In the genomic region with DNA sequence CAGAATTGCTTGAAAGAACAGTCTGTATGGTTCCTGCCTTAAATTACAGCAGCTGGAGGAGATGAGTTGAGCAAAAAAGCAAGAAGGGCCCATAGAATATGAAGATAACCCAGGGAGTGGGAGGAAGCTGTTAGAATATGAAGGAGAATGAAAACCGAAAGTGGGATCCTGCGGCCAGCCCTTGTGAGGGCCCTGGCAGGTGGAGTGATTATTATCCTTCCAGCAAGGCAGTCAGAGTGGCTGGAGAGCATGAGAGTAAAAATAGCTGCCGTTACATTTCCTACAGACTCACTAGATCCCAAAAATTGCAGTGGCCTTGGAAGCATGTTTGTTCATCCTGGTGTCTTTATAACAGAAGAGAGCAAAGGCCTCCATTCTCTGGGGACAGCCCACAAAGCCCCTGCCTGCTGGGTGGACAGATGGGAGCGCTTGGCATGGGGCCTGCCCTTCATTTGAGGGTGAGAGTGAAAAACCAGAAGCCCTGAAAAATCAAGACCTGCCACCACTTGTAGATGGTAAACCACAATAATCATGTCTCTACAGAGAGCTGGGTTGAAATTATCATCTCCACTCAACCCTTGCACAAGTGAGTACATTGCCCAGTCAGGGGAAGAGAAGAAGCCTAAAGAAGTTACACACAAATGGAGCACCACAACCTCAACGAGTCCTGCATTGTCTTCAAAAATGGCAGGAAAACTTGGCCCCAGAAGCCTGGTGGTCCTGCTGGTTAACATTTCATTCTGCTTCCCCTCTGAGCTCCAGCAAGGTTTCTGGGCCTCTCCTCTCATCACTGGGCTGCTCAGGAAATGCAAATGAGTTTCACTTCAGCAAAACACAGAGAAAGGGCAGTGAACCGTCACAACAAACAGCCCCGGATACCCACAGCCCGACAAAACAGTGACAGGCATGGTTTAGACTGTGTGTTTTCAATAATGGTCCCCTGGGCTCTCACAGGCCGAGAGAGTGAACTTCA, we compare ENCODE assay signal across 9 cellular contexts. TPM values are rescaled to one million over a fixed set of nuclear protein-coding genes. Genes with fewer than 3 reads are reported as not detected.
DNase-seq lines count a peak whose midpoint lies in the region; ATAC-seq and TF ChIP-seq lines count a peak whose summit lies in the region.
"Had no signal": no experiment of that assay in that cellular context is flagged by ENCODE, and none has a peak within 500 bp of the region (broad histone marks: within the 10 kb centered on the region; RNA-seq: fewer than 3 reads in every experiment).

No MANE protein-coding gene starts in this region.

- POLR2A ChIA-PET in activated CD4-positive, alpha-beta T cell treated with anti-CD3 and anti-CD28 coated beads for 36 hours (lab: Charles Lee): no interaction called here
- POLR2A ChIA-PET in naive thymus-derived CD4-positive, alpha-beta T cell (lab: Charles Lee): interaction anchor here (0.6 to 2.7 kb wide), 6 partner anchors 12 to 166 kb away, joined by 3 to 17 read pairs (median 6); a partner anchor contains a TSS
- POLR2A ChIA-PET in SK-N-SH (lab: Yijun Ruan, JAX): no interaction called here

- H3K36me3 Mint-ChIP-seq in activated CD4-positive, alpha-beta T cell treated with anti-CD3 and anti-CD28 coated beads for 36 hours (ENCODE audit: low read depth): peaks cover 14% of the 10 kb centered on the region
- H3K36me3 Mint-ChIP-seq in naive thymus-derived CD4-positive, alpha-beta T cell: peaks cover 0 to 26% (median 5%) of the 10 kb centered on the region in 5 donors

- peaks cover 38% of the 10 kb centered on the region for H3K4me1 Mint-ChIP-seq in activated CD4-positive, alpha-beta T cell treated with anti-CD3 and anti-CD28 coated beads for 36 hours
- H3K4me1 Mint-ChIP-seq in naive thymus-derived CD4-positive, alpha-beta T cell: peaks cover 6 to 41% (median 28%) of the 10 kb centered on the region in 7 donors

- WGBS in SK-N-SH (ENCODE audit: low lambda C conversion rate): 81% methylated on average over 9 of the region's 9 CpGs

- no peaks in the 10 kb centered on the region for H4K20me1 ChIP-seq in SK-N-SH (ENCODE audit: insufficient read depth)

- peak overlapping the region; percentile 91 for H3K27ac Mint-ChIP-seq in activated CD4-positive, alpha-beta T cell treated with anti-CD3 and anti-CD28 coated beads for 36 hours
- H3K27ac Mint-ChIP-seq in naive thymus-derived CD4-positive, alpha-beta T cell: peak overlapping the region in 8 of 9 donors; percentile 19 to 90 (median 76)

- peak overlapping the region; percentile 16 for H3K4me3 Mint-ChIP-seq in activated CD4-positive, alpha-beta T cell treated with anti-CD3 and anti-CD28 coated beads for 36 hours
- peak overlapping the region in 7 of 10 donors; percentile 35 to 75 (median 58) for H3K4me3 Mint-ChIP-seq in naive thymus-derived CD4-positive, alpha-beta T cell

- H3K27me3 ChIP-seq in naive thymus-derived CD4-positive, alpha-beta T cell (ENCODE audit: control insufficient read depth in 2 of 2, insufficient read depth in 2 of 2, low read length in 2 of 2): no peaks in the 10 kb centered on the region
- H3K27me3 ChIP-seq in SK-N-SH (ENCODE audit: insufficient read depth): no peaks in the 10 kb centered on the region

- TF ChIP-seq RAD21 in SK-N-SH (IDR thresholded peaks at IDR 0.05; ENCODE audit: low read length): no peak

- CTCF ChIA-PET in activated CD4-positive, alpha-beta T cell treated with anti-CD3 and anti-CD28 coated beads for 36 hours (lab: Charles Lee): interaction anchor here (0.6 to 7.5 kb wide), 10 partner anchors 10 to 185 kb away, joined by 3 to 46 read pairs (median 4); a partner anchor contains a TSS
- CTCF ChIA-PET in naive thymus-derived CD4-positive, alpha-beta T cell (lab: Charles Lee): no interaction called here
- CTCF ChIA-PET in SK-N-SH (lab: Yijun Ruan, JAX): interaction anchor here (0.6 to 10.4 kb wide), 3 partner anchors 16 to 30 kb away, joined by 3 to 129 read pairs (median 3); a partner anchor contains a TSS

- H3K27ac ChIP-seq in naive thymus-derived CD4-positive, alpha-beta T cell (ENCODE audit: low read depth, low read length): peak overlapping the region; percentile 56
- no peak overlapping the region for H3K27ac ChIP-seq in SK-N-SH (ENCODE audit: low read depth in 2 of 2, low read length in 1 of 2)

- H3K9me3 Mint-ChIP-seq in activated CD4-positive, alpha-beta T cell treated with anti-CD3 and anti-CD28 coated beads for 36 hours (ENCODE audit: low read depth): no peaks in the 10 kb centered on the region
- H3K9me3 Mint-ChIP-seq in naive thymus-derived CD4-positive, alpha-beta T cell: no peaks in the 10 kb centered on the region

- H3K4me1 ChIP-seq in naive thymus-derived CD4-positive, alpha-beta T cell (ENCODE audit: control insufficient read depth in 2 of 2, insufficient read depth in 2 of 2, low read length in 2 of 2): peaks cover 16 to 51% of the 10 kb centered on the region in 2 donors
- H3K4me1 ChIP-seq in SK-N-SH (ENCODE audit: control insufficient read depth in 1 of 2, insufficient read depth in 2 of 2, low read depth in 1 of 2, low read length in 1 of 2): peaks cover 0 to 20% of the 10 kb centered on the region in 2 experiments; a peak in 1 of 4 replicates

- TF ChIP-seq EP300 in SK-N-SH (IDR thresholded peaks at IDR 0.05; ENCODE audit: borderline replicate concordance in 1 of 2, low read depth in 1 of 2, low read length in 1 of 2): no peak

- H3K9ac ChIP-seq in SK-N-SH: no peak overlapping the region

- H3K27me3 Mint-ChIP-seq in activated CD4-positive, alpha-beta T cell treated with anti-CD3 and anti-CD28 coated beads for 36 hours: peaks cover 3% of the 10 kb centered on the region
- H3K27me3 Mint-ChIP-seq in naive thymus-derived CD4-positive, alpha-beta T cell: peaks cover 6 to 28% (median 8%) of the 10 kb centered on the region in 5 donors

- no peaks in the 10 kb centered on the region for H3K79me2 ChIP-seq in SK-N-SH (ENCODE audit: insufficient read depth)

- H3K4me3 ChIP-seq in naive thymus-derived CD4-positive, alpha-beta T cell (ENCODE audit: low read length): peak overlapping the region; percentile 9
- H3K4me3 ChIP-seq in SK-N-SH (ENCODE audit: low read depth in 2 of 2, low read length in 1 of 2): no peak overlapping the region

- H3K9me3 ChIP-seq in naive thymus-derived CD4-positive, alpha-beta T cell (ENCODE audit: control insufficient read depth in 2 of 3, low read length in 3 of 3): no peaks in the 10 kb centered on the region
- no peaks in the 10 kb centered on the region for H3K9me3 ChIP-seq in SK-N-SH

- no peak overlapping the region for H3K4me2 ChIP-seq in SK-N-SH

- ATAC-seq in activated CD4-positive, alpha-beta T cell treated with anti-CD3 and anti-CD28 coated beads for 36 hours: peak; percentile 65
- peak; percentile 95 for ATAC-seq in HG02943 (IDR thresholded peaks at IDR 0.05; ENCODE audit: low read depth, unreplicated experiment)
- peak; percentile 69 for ATAC-seq in naive thymus-derived CD4-positive, alpha-beta T cell

- H3K36me3 ChIP-seq in naive thymus-derived CD4-positive, alpha-beta T cell (ENCODE audit: control insufficient read depth in 2 of 3, insufficient read depth in 3 of 3, low read length in 3 of 3): no peaks in the 10 kb centered on the region
- peaks cover 5 to 14% of the 10 kb centered on the region in 2 experiments for H3K36me3 ChIP-seq in SK-N-SH (replicated peaks in 1 of 2; ENCODE audit: control insufficient read depth in 1 of 2, insufficient read depth in 2 of 2, low read length in 1 of 2)

- H2AFZ ChIP-seq in SK-N-SH (ENCODE audit: low read depth): no peak overlapping the region

- intact Hi-C loops in activated CD4-positive, alpha-beta T cell treated with anti-CD3 and anti-CD28 coated beads for 36 hours (cut with DNase I, micrococcal nuclease): loop anchor here in 1 of 2 experiments (1.0 kb wide), 1 partner anchor 23 kb away; a partner anchor contains a TSS
- intact Hi-C loops in naive thymus-derived CD4-positive, alpha-beta T cell (cut with micrococcal nuclease): loop anchor here (1.0 to 10.0 kb wide), 2 partner anchors 23 to 204 kb away; a partner anchor contains a TSS

- no peak for TF ChIP-seq CTCF in SK-N-SH (IDR thresholded peaks at IDR 0.05)

- H3K9me2 ChIP-seq in SK-N-SH: no peaks in the 10 kb centered on the region

- peak; percentile 56 for DNase-seq in activated CD4-positive, alpha-beta T cell treated with anti-CD3 and anti-CD28 coated beads for 36 hours
- no peak for DNase-seq in activated CD4-positive, alpha-beta T cell treated with anti-CD3 and anti-CD28 coated beads for 48 hours
- DNase-seq in NCI-H2227 (lab: John Stamatoyannopoulos, UW; ENCODE audit: unreplicated experiment) (peak; percentile 58), amygdala (lab: John Stamatoyannopoulos, UW) (peak in 31 of 56 donors; percentile 20 to 73 (median 44)), SK-N-SH (no peak), NCI-H2196 (lab: John Stamatoyannopoulos, UW; ENCODE audit: unreplicated experiment) (no peak)
- peak in 6 of 9 donors; percentile 22 to 45 (median 28) for DNase-seq in naive thymus-derived CD4-positive, alpha-beta T cell

- H3F3A ChIP-seq in SK-N-SH (replicated peaks; ENCODE audit: insufficient read depth): no peaks in the 10 kb centered on the region

TF ChIP-seq in SK-N-SH, 30 proteins besides CTCF, POLR2A, EP300 and RAD21 (continues in another document):
- no peak for TF ChIP-seq GATA2 (CRISPR knock-in tag; IDR thresholded peaks at IDR 0.05)

RNA-seq across cellular contexts. Expression of a gene that starts 20.5 kb away (rescaled TPM):
- total RNA-seq in activated CD4-positive, alpha-beta T cell treated with anti-CD3 and anti-CD28 coated beads for 36 hours: not detected
- total RNA-seq in naive thymus-derived CD4-positive, alpha-beta T cell: not detected
- polyA plus RNA-seq in naive thymus-derived CD4-positive, alpha-beta T cell: not detected
- polyA plus RNA-seq in SK-N-SH (2012; rRNA removed): 0.03 TPM in 1 of 2 replicates, not detected in the other
- polyA plus RNA-seq in SK-N-SH (2012; cell fraction: cytosol; rRNA removed): 0.05 and 0.07 TPM in 2 replicates
- not detected in 2 replicates for polyA plus RNA-seq in SK-N-SH (2012; cell fraction: nucleus; rRNA removed)
- total RNA-seq: lung microvascular endothelial cell had no signal

RNA-seq across cellular contexts. Expression of a gene that starts 23.0 kb away (rescaled TPM):
- 1 to 10 TPM; 8.6 to 10.0 TPM for total RNA-seq in activated CD4-positive, alpha-beta T cell treated with anti-CD3 and anti-CD28 coated beads for 36 hours
- total RNA-seq in naive thymus-derived CD4-positive, alpha-beta T cell: 10 to 100 TPM in 4 of 5 experiments, 1 to 10 TPM in 1; 5.5 to 14.2 (median 12.9) TPM
- polyA plus RNA-seq in naive thymus-derived CD4-positive, alpha-beta T cell: 1 to 10 TPM; 4.3 to 8.4 TPM
- 6.5 and 9.6 TPM in 2 replicates for polyA plus RNA-seq in SK-N-SH (2012; rRNA removed)
- 8.0 and 8.5 TPM in 2 replicates for polyA plus RNA-seq in SK-N-SH (2012; cell fraction: cytosol; rRNA removed)
- 8.3 and 10.3 TPM in 2 replicates for polyA plus RNA-seq in SK-N-SH (2012; cell fraction: nucleus; rRNA removed)

Comparison
In these comparisons a context has a peak if more than half of its experiments do, and no peak if none do; other contexts are left out.
1. DNase-seq: peak in activated CD4-positive, alpha-beta T cell treated with anti-CD3 and anti-CD28 coated beads for 36 hours (single experiment), NCI-H2227 (single experiment), amygdala (31 of 56) and naive thymus-derived CD4-positive, alpha-beta T cell (6 of 9); none in activated CD4-positive, alpha-beta T cell treated with anti-CD3 and anti-CD28 coated beads for 48 hours (single experiment), SK-N-SH (single experiment) and NCI-H2196 (single experiment).
2. Peak in every context shown above with its lines, with median percentiles within 50 percentile points of each other: ATAC-seq.